27 cellular contexts compared by ENCODE assay signal in the genomic region with DNA sequence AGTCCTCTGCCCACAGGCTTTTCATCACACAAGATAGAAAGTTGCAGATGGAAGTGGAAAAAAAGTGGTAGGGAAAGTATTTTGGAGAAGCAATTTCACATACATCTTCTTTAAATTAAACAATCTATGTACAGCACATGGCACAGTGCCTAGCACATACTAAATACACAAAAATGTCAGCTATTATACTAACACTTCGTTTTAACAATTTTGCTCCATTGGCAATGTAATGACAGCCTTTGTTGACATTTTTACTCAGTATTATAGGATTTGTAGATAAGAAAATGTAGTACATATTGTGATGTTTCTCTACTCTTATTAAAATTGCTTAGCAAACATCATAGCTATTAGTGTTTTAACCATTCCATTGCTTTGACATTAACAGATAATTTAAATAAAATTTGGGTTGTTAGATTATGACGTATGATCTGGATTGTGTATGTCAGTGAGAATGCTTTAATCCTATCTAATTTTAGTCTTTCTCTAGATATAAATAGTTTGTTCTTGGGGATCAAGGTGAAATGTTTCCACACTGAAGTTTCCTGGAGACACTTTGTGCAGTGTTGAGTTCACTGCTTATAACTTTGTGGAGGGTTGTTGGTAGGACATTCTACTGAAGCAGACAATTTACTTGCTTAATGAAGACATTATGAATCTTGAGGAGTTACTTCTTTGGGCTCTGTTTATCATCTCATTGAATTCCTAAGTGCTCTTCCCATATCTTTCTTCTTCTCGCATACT.
"Had no signal": no experiment of that assay in that cellular context is flagged by ENCODE, and none has a peak within 500 bp of the region (broad histone marks: within the 10 kb centered on the region; RNA-seq: fewer than 3 reads in every experiment).

No MANE protein-coding gene starts in this region.

- DNase-seq: activated B cell treated with CpG ODN at 0.5 μM for 24 hours; activated CD4-positive, alpha-beta T cell treated with anti-CD3 and anti-CD28 coated beads for 48 hours; activated CD4-positive, alpha-beta T cell treated with anti-CD3 and anti-CD28 coated beads, Interleukin-2, amount 50 U/mL, for 1 hour; activated CD4-positive, alpha-beta T cell treated with anti-CD3 and anti-CD28 coated beads, Interleukin-2, amount 50 U/mL, for 48 hours; activated CD8-positive, alpha-beta memory T cell treated with anti-CD3 and anti-CD28 coated beads for 24 hours; activated CD8-positive, alpha-beta T cell treated with anti-CD3 and anti-CD28 coated beads for 36 hours; activated effector memory CD4-positive, alpha-beta T cell treated with anti-CD3 and anti-CD28 coated beads, Interleukin-2, amount 50 U/mL, for 16 hours; activated naive CD4-positive, alpha-beta T cell treated with anti-CD3 and anti-CD28 coated beads for 36 hours; activated naive CD8-positive, alpha-beta T cell treated with anti-CD3 and anti-CD28 coated beads for 36 hours; activated naive CD8-positive, alpha-beta T cell treated with anti-CD3 and anti-CD28 coated beads, Interleukin-2, amount 50 U/mL, for 24 hours; activated T-cell treated with anti-CD3 and anti-CD28 coated beads, Interleukin-2, amount 50 U/mL, for 1 hour; activated T-cell treated with anti-CD3 and anti-CD28 coated beads, Interleukin-2, amount 50 U/mL, for 48 hours; central memory CD4-positive, alpha-beta T cell; cerebellar nuclear complex; colonic mucosa; effector CD8-positive, alpha-beta T cell; esophagus squamous epithelium; foreskin melanocyte; T-helper 1 cell; T-helper 17 cell; T1000; WERI-Rb-1 had no signal

- H3K4me1 ChIP-seq: breast epithelium, colonic mucosa, esophagus squamous epithelium had no signal

- H3K9me3 ChIP-seq: ascending aorta, breast epithelium, colonic mucosa, esophagus squamous epithelium had no signal

- H3K4me3 ChIP-seq: ascending aorta, breast epithelium, cardiac muscle cell, colonic mucosa, esophagus squamous epithelium had no signal

- H3K27ac ChIP-seq: breast epithelium, cardiac muscle cell, colonic mucosa, epithelial cell of prostate, esophagus squamous epithelium, WERI-Rb-1 had no signal

- H3K36me3 ChIP-seq: ascending aorta, breast epithelium, cardiac muscle cell, colonic mucosa, esophagus squamous epithelium, WERI-Rb-1 had no signal

- H3K27me3 ChIP-seq: ascending aorta, breast epithelium, cardiac muscle cell, colonic mucosa, esophagus squamous epithelium had no signal

- ATAC-seq: activated CD4-positive, CD25-positive, alpha-beta regulatory T cell treated with anti-CD3 and anti-CD28 coated beads, Interleukin-2, amount 50 U/mL, for 24 hours; activated CD8-positive, alpha-beta T cell treated with anti-CD3 and anti-CD28 coated beads for 36 hours; activated naive CD8-positive, alpha-beta T cell treated with anti-CD3 and anti-CD28 coated beads, Interleukin-2, amount 50 U/mL, for 24 hours; T-helper 17 cell had no signal
